Comparison of ENCODE assay signal across 14 cellular contexts in the genomic region with DNA sequence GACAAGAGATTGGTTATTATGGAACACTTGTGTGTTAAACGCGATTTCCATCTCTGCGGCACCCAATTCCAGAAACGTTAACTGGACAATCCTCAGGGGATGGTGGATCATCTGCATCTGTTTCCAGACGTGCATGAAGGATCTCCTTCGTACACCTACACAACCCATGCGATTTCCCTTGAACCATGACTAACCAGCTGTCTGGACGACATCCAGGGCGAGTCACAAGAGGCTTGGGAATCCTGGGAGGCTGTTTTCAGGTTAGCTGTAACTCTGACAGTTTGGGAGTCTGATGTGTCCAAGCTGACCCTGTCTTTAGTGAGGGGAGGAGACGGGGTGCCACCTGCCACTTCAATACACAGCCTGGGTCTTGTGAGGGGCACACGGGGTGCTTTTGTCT.
A peak's percentile ranks its signal among the peaks of the same experiment; 100 is the strongest.
DNase-seq lines count a peak whose midpoint lies in the region; ATAC-seq, FAIRE-seq and TF ChIP-seq lines count a peak whose summit lies in the region.
"Had no signal": no experiment of that assay in that cellular context is flagged by ENCODE, and none has a peak within 500 bp of the region (broad histone marks: within the 10 kb centered on the region; RNA-seq: fewer than 3 reads in every experiment).

No MANE protein-coding gene starts in this region.

- FAIRE-seq in endothelial cell of umbilical vein (lab: Jason Lieb, UNC), result peak; percentile 84
- FAIRE-seq: islet of Langerhans had no signal

- H3K79me2 ChIP-seq in endothelial cell of umbilical vein (ENCODE audit: control insufficient read depth, insufficient read depth, low read length), result no peaks in the 10 kb centered on the region
- H3K79me2 ChIP-seq in H9 (ENCODE audit: insufficient read depth, low read length), result no peaks in the 10 kb centered on the region

- peak; percentile 76 for ATAC-seq in omental fat pad (ENCODE audit: low FRiP score)

- no peaks in the 10 kb centered on the region for H3K79me1 ChIP-seq in H9 (ENCODE audit: insufficient read depth, low read depth, low read length, poor library complexity, severe bottlenecking)

- no peak overlapping the region for H3K4me3 ChIP-seq in endothelial cell of umbilical vein (replicated peaks in 1 of 3; ENCODE audit: insufficient read depth in 1 of 3, low read depth in 1 of 3, low read length in 3 of 3)
- H3K4me3 ChIP-seq: upper lobe of left lung had no signal

- H3K27me3 ChIP-seq in endothelial cell of umbilical vein (ENCODE audit: control insufficient read depth in 2 of 2, insufficient read depth in 2 of 2, low read length in 2 of 2) (no peaks in the 10 kb centered on the region), H9 (ENCODE audit: insufficient read depth, low read length) (no peaks in the 10 kb centered on the region)
- H3K27me3 ChIP-seq: neutrophil, upper lobe of left lung had no signal

- DNase-seq in GM04503 (ENCODE audit: low read depth) (peak; percentile 27), NCI-H226 (peak; percentile 76), endothelial cell of umbilical vein (ENCODE audit: low read depth, low spot score) (peak; percentile 41), omental fat pad (ENCODE audit: low spot score) (peak; percentile 35), H9 (no peak), D341Med (ENCODE audit: low spot score) (no peak)
- DNase-seq in effector CD4-positive, alpha-beta T cell, result no peak
- no peak for DNase-seq in stimulated activated CD4-positive, alpha-beta T cell treated with anti-CD3 and anti-CD28 coated beads, Interleukin-1b, Interleukin-23, amount 100 ng/mL, for 48 hours
- DNase-seq: activated CD4-positive, alpha-beta T cell treated with anti-CD3 and anti-CD28 coated beads, Interleukin-2, amount 10 ng/mL, durations not matched to agents 24 days and 14 days; NCI-H1930; SHP77 treated with DMSO at 0.1 percent for 48 hours; upper lobe of left lung had no signal

- TF ChIP-seq POLR2A in endothelial cell of umbilical vein (IDR thresholded peaks at IDR 0.05; ENCODE audit: low read depth, low read length), result no peak

- no peak overlapping the region for H3K18ac ChIP-seq in H9 (ENCODE audit: insufficient read length, low read depth, low read length)

- H2BK120ac ChIP-seq in H9 (ENCODE audit: low read depth, low read length, poor library complexity, severe bottlenecking), result no peak overlapping the region

- H2BK12ac ChIP-seq in H9 (ENCODE audit: insufficient read length, low read depth, low read length), result no peak overlapping the region

- no peak for TF ChIP-seq CTCF in endothelial cell of umbilical vein (IDR thresholded peaks at IDR 0.05; ENCODE audit: extremely low read depth in 1 of 2, insufficient read depth in 1 of 2, low read depth in 1 of 2, low read length in 2 of 2)
- TF ChIP-seq CTCF in omental fat pad (IDR thresholded peaks at IDR 0.05), result no peak
- no peak for TF ChIP-seq CTCF in H9 (conservative IDR thresholded peaks at IDR 0.05)

- H3K23me2 ChIP-seq in H9 (ENCODE audit: insufficient read length, low read depth, low read length, poor library complexity, severe bottlenecking), result no peaks in the 10 kb centered on the region

- H2AFZ ChIP-seq in endothelial cell of umbilical vein (ENCODE audit: low read depth, low read length), result no peak overlapping the region
- no peak overlapping the region for H2AFZ ChIP-seq in H9 (ENCODE audit: low read length)

- H3K4me1 ChIP-seq in endothelial cell of umbilical vein (ENCODE audit: control insufficient read depth, extremely low read depth, insufficient read depth, low read length) (peaks cover 6% of the 10 kb centered on the region), H9 (ENCODE audit: insufficient read depth, low read length) (no peaks in the 10 kb centered on the region)

- H3K27me3 Mint-ChIP-seq in H9 (ENCODE audit: low read depth), result no peaks in the 10 kb centered on the region
- H3K27me3 Mint-ChIP-seq: activated CD4-positive, alpha-beta T cell treated with anti-CD3 and anti-CD28 coated beads, Interleukin-2, amount 10 ng/mL, durations not matched to agents 24 days and 14 days had no signal

- H2BK20ac ChIP-seq in H9 (ENCODE audit: low read depth, low read length, poor library complexity, severe bottlenecking), result no peak overlapping the region

- no peaks in the 10 kb centered on the region for H3K9me1 ChIP-seq in endothelial cell of umbilical vein (replicated peaks; ENCODE audit: control insufficient read depth, extremely low read depth, insufficient read depth, low read length)

- H3T11ph ChIP-seq in H9 (ENCODE audit: low read length), result no peak overlapping the region

- H3K9me3 ChIP-seq in endothelial cell of umbilical vein (replicated peaks; ENCODE audit: control insufficient read depth, insufficient read depth, low read length) (no peaks in the 10 kb centered on the region), H9 (ENCODE audit: control insufficient read depth, low read depth, low read length) (no peaks in the 10 kb centered on the region)
- H3K9me3 ChIP-seq: neutrophil, upper lobe of left lung had no signal

- H3K36me3 Mint-ChIP-seq in H9 (ENCODE audit: insufficient read depth in 1 of 3, low read depth in 3 of 3), result no peaks in the 10 kb centered on the region; a peak in 3 of 7 replicates

- POLR2A ChIA-PET in endothelial cell of umbilical vein (lab: Charles Lee), result no interaction called here

- no peak overlapping the region for H2BK5ac ChIP-seq in H9 (ENCODE audit: insufficient read length, low read length)

- H4K91ac ChIP-seq in H9 (ENCODE audit: insufficient read length, low read depth, low read length), result no peak overlapping the region

- BruUV-seq in endothelial cell of umbilical vein (replicated peaks; lab: Mats Ljungman, UMichigan), result no TSS peak

- no peak overlapping the region for H3K14ac ChIP-seq in H9 (ENCODE audit: insufficient read depth, low read length)

- intact Hi-C loops in endothelial cell of umbilical vein (cut with micrococcal nuclease), result no loop called here

- no peaks in the 10 kb centered on the region for H3K9me3 Mint-ChIP-seq in H9
- H3K9me3 Mint-ChIP-seq: activated CD4-positive, alpha-beta T cell treated with anti-CD3 and anti-CD28 coated beads, Interleukin-2, amount 10 ng/mL, durations not matched to agents 24 days and 14 days had no signal

- no peak overlapping the region for H4K8ac ChIP-seq in H9 (replicated peaks; ENCODE audit: insufficient read length, low read depth, low read length)

- no peak overlapping the region for H2AK5ac ChIP-seq in H9 (ENCODE audit: insufficient read length, low read length)

- CTCF ChIA-PET in endothelial cell of umbilical vein (lab: Charles Lee), result interaction anchor here (1.1 to 1.7 kb wide), 2 partner anchors 9 to 17 kb away, joined by 3 read pairs; no protein-coding TSS in a partner anchor

- H3K4me1 Mint-ChIP-seq in H9, result peaks cover 28 to 32% of the 10 kb centered on the region in 2 experiments
- H3K4me1 Mint-ChIP-seq: activated CD4-positive, alpha-beta T cell treated with anti-CD3 and anti-CD28 coated beads, Interleukin-2, amount 10 ng/mL, durations not matched to agents 24 days and 14 days had no signal

- dilution Hi-C loops in endothelial cell of umbilical vein (cut with MboI; ENCODE audit: extremely low pct_ligation_motif_present, low sequenced_read_pairs), result no loop called here

- no CpG with 5 or more reads among the region's 11 CpGs for WGBS in H9 (ENCODE audit: extremely low coverage, insufficient read length, low lambda C conversion rate)

- H4K20me1 ChIP-seq in endothelial cell of umbilical vein (replicated peaks; ENCODE audit: control insufficient read depth, extremely low read depth, insufficient read depth, low read length), result no peaks in the 10 kb centered on the region
- H4K20me1 ChIP-seq in H9 (ENCODE audit: control insufficient read depth, insufficient read depth, insufficient read length), result no peaks in the 10 kb centered on the region

- no peaks in the 10 kb centered on the region for H3K36me3 ChIP-seq in endothelial cell of umbilical vein (ENCODE audit: control insufficient read depth in 2 of 2, extremely low read depth in 1 of 2, insufficient read depth in 2 of 2, low read length in 2 of 2)
- H3K36me3 ChIP-seq: neutrophil had no signal

- H3K27ac Mint-ChIP-seq in H9, result no peak overlapping the region
- H3K27ac Mint-ChIP-seq: activated CD4-positive, alpha-beta T cell treated with anti-CD3 and anti-CD28 coated beads, Interleukin-2, amount 10 ng/mL, durations not matched to agents 24 days and 14 days had no signal

- H3K27ac ChIP-seq in endothelial cell of umbilical vein (ENCODE audit: insufficient read depth, low read depth, low read length) (no peak overlapping the region), H9 (ENCODE audit: insufficient read length, low read depth, low read length) (no peak overlapping the region)
- H3K27ac ChIP-seq: neutrophil, upper lobe of left lung had no signal

- H3K23ac ChIP-seq in H9 (ENCODE audit: insufficient read length, low read depth, low read length), result no peak overlapping the region

- H3K4me3 Mint-ChIP-seq in H9, result no peak overlapping the region
- H3K4me3 Mint-ChIP-seq: activated CD4-positive, alpha-beta T cell treated with anti-CD3 and anti-CD28 coated beads, Interleukin-2, amount 10 ng/mL, durations not matched to agents 24 days and 14 days had no signal

- H2BK15ac ChIP-seq in H9 (ENCODE audit: low read depth, low read length), result no peak overlapping the region

- H4K5ac ChIP-seq in H9 (ENCODE audit: insufficient read length, low read depth, low read length), result no peak overlapping the region

- H3K9ac ChIP-seq in endothelial cell of umbilical vein (replicated peaks; ENCODE audit: extremely low read depth, insufficient read depth, low read length) (no peak overlapping the region), H9 (ENCODE audit: extremely low read depth, insufficient read length, low read length) (no peak overlapping the region)

- H3K4ac ChIP-seq in H9 (ENCODE audit: low read depth, low read length), result no peak overlapping the region

- H3K4me2 ChIP-seq in endothelial cell of umbilical vein (ENCODE audit: insufficient read depth, low read length), result no peak overlapping the region
- H3K4me2 ChIP-seq in H9 (ENCODE audit: insufficient read depth, insufficient read length, low read length), result no peak overlapping the region

- no peak overlapping the region for H3K56ac ChIP-seq in H9 (ENCODE audit: insufficient read length, low read depth, low read length)

TF ChIP-seq in endothelial cell of umbilical vein, 7 proteins besides CTCF, POLR2A, EP300 and RAD21:
- TF ChIP-seq POLR2AphosphoS5 (IDR thresholded peaks at IDR 0.05; ENCODE audit: insufficient read depth, low read depth, low read length) (no peak), FOS (IDR thresholded peaks at IDR 0.05; ENCODE audit: borderline replicate concordance, insufficient read depth, low read length) (peak; percentile 64), GATA2 (IDR thresholded peaks at IDR 0.05; ENCODE audit: insufficient read depth, insufficient read length, low read depth, low read length) (no peak)

Comparison
In these comparisons a context has a peak if more than half of its experiments do, and no peak if none do; other contexts are left out.
1. DNase-seq: peak in GM04503 (single experiment), NCI-H226 (single experiment), endothelial cell of umbilical vein (single experiment) and omental fat pad (single experiment); none in H9 (single experiment), effector CD4-positive, alpha-beta T cell (single experiment), stimulated activated CD4-positive, alpha-beta T cell treated with anti-CD3 and anti-CD28 coated beads, Interleukin-1b, Interleukin-23, amount 100 ng/mL, for 48 hours (single experiment) and D341Med (single experiment).